20 cellular contexts compared by ENCODE assay signal in the genomic region with DNA sequence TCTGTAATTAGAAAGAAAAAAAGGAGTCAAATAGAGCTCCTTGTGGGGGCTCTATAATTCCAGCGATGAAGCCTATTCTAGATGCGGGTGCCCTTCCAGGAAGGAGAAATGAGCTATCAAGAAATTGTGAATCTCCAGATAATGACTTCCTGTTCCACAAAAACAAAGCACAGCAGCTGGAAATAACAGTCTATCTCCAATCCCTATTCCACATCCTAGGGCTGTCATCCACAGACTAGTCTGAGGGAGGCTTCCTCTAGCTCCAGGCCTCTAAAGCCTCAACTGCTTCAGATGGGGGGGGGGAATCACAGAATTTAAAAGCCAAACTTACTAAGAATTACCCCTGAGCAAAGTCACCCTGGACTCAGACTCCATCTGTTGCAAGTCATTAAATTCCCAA.
DNase-seq lines count a peak whose midpoint lies in the region; ATAC-seq, FAIRE-seq and TF ChIP-seq lines count a peak whose summit lies in the region.
"Had no signal": no experiment of that assay in that cellular context is flagged by ENCODE, and none has a peak within 500 bp of the region (broad histone marks: within the 10 kb centered on the region; RNA-seq: fewer than 3 reads in every experiment).

No MANE protein-coding gene starts in this region.

- H3K4me3 ChIP-seq in astrocyte (ENCODE audit: insufficient read depth, low read depth, low read length), result no peak overlapping the region
- H3K4me3 ChIP-seq: BLaER1, Peyer's patch had no signal

- no peaks in the 10 kb centered on the region for H3K9me3 ChIP-seq in astrocyte (ENCODE audit: insufficient read depth, low read depth, low read length)
- H3K9me3 ChIP-seq: BLaER1, Peyer's patch had no signal

- no peaks in the 10 kb centered on the region for H3K79me2 ChIP-seq in astrocyte (ENCODE audit: insufficient read depth, low read length)

- peak overlapping the region; percentile 77 for H3K27ac Mint-ChIP-seq in astrocyte (ENCODE audit: unreplicated experiment)
- H3K27ac Mint-ChIP-seq: CD4-positive, CD25-positive, alpha-beta regulatory T cell had no signal

- no peak for FAIRE-seq in astrocyte (lab: Jason Lieb, UNC)
- FAIRE-seq: H54 had no signal

- peaks cover 19% of the 10 kb centered on the region for H3K4me1 Mint-ChIP-seq in astrocyte (ENCODE audit: low read depth, unreplicated experiment)

- ATAC-seq in GM18858 (IDR thresholded peaks at IDR 0.05; ENCODE audit: unreplicated experiment), result no peak

- no peaks in the 10 kb centered on the region for H3K9me3 Mint-ChIP-seq in astrocyte (ENCODE audit: unreplicated experiment)

- H3K4me1 ChIP-seq in astrocyte (ENCODE audit: insufficient read depth, low read length), result no peaks in the 10 kb centered on the region
- H3K4me1 ChIP-seq: Peyer's patch had no signal

- TF ChIP-seq CTCF in astrocyte (IDR thresholded peaks at IDR 0.05; ENCODE audit: insufficient read depth, low read depth, low read length), result no peak

- H3K27me3 ChIP-seq in astrocyte (ENCODE audit: insufficient read depth, low read length), result no peaks in the 10 kb centered on the region
- H3K27me3 ChIP-seq: BLaER1, Peyer's patch had no signal

- H3K4me3 Mint-ChIP-seq in astrocyte (ENCODE audit: unreplicated experiment), result no peak overlapping the region
- H3K4me3 Mint-ChIP-seq: CD4-positive, CD25-positive, alpha-beta regulatory T cell had no signal

- H2AFZ ChIP-seq in astrocyte (ENCODE audit: low read depth, low read length), result no peak overlapping the region

- DNase-seq in NCI-H2171 (lab: John Stamatoyannopoulos, UW) (peak; percentile 89), NCI-H69 (lab: John Stamatoyannopoulos, UW) (peak; percentile 83), astrocyte (ENCODE audit: low read depth) (no peak), myocyte (ENCODE audit: low read depth) (peak; percentile 14), NCI-H1694 (lab: John Stamatoyannopoulos, UW) (no peak), hepatic stellate cell (ENCODE audit: low spot score) (no peak), OCI-M2 (lab: John Stamatoyannopoulos, UW; ENCODE audit: unreplicated experiment) (no peak)
- DNase-seq: CD4-positive, CD25-positive, alpha-beta regulatory T cell; DMS53; NCI-H1048; NCI-H1417; NCI-H2081; NCI-H345; NCI-H510A treated with DMSO at 0.1 percent for 48 hours; Peyer's patch; SHP77 treated with DMSO at 0.1 percent for 48 hours had no signal

- no peak overlapping the region for H3K4me2 ChIP-seq in astrocyte (ENCODE audit: low read length)
- H3K4me2 ChIP-seq: BLaER1 had no signal

- no peak overlapping the region for H3K27ac ChIP-seq in astrocyte (ENCODE audit: low read depth, low read length)
- H3K27ac ChIP-seq: BLaER1, HL-60, Peyer's patch had no signal

- no peaks in the 10 kb centered on the region for H4K20me1 ChIP-seq in astrocyte (ENCODE audit: insufficient read depth, low read length)
- H4K20me1 ChIP-seq: BLaER1 had no signal

- H3K36me3 Mint-ChIP-seq in astrocyte (ENCODE audit: low read depth, unreplicated experiment), result peaks cover 4% of the 10 kb centered on the region
- H3K36me3 Mint-ChIP-seq: CD4-positive, CD25-positive, alpha-beta regulatory T cell had no signal

- no peak overlapping the region for H3K9ac ChIP-seq in astrocyte (ENCODE audit: low read length)
- H3K9ac ChIP-seq: BLaER1 had no signal

- H3K27me3 Mint-ChIP-seq in astrocyte (ENCODE audit: low read depth, unreplicated experiment), result no peaks in the 10 kb centered on the region

- no peaks in the 10 kb centered on the region for H3K36me3 ChIP-seq in astrocyte (ENCODE audit: insufficient read depth, low read length)
- H3K36me3 ChIP-seq: BLaER1, Peyer's patch had no signal

Comparison
In these comparisons a context has a peak if more than half of its experiments do, and no peak if none do; other contexts are left out.
1. DNase-seq: peak in NCI-H2171 (single experiment), NCI-H69 (single experiment) and myocyte (single experiment); none in astrocyte (single experiment), NCI-H1694 (single experiment), hepatic stellate cell (single experiment) and OCI-M2 (single experiment).